In genomic region chr1:167629681-167630567, GRCh38 we compare ENCODE assay signal across 8 cellular contexts. TPM values are rescaled to one million over a fixed set of nuclear protein-coding genes. Genes with fewer than 3 reads are reported as not detected.
DNase-seq lines count a peak whose midpoint lies in the region; ATAC-seq, FAIRE-seq and TF ChIP-seq lines count a peak whose summit lies in the region.

Gene RCSD1, plus strand, starts transcription at chr1:167630232. Its CDS starts 192 bp downstream, at chr1:167630424.

- FAIRE-seq in pancreas (lab: Jason Lieb, UNC) = no peak

- TF ChIP-seq CTCF in gastroesophageal sphincter (IDR thresholded peaks at IDR 0.05) = no peak
- TF ChIP-seq CTCF in pancreas (IDR thresholded peaks at IDR 0.05) = no peak

- H3K9me3 ChIP-seq in gastroesophageal sphincter (no peaks in the 10 kb centered on the region), pancreas (no peaks in the 10 kb centered on the region)

- H3K9me3 Mint-ChIP-seq in activated T-helper 2 cell treated with anti-CD3 and anti-CD28 coated beads, Interferon-gamma antibody, Interleukin-2, Interleukin-4, amounts not matched to agents 10 μg/mL and 5 μg/mL and 100 μg/mL, durations not matched to agents 14 hours and 24 hours and 36 hours = peaks cover 11% of the 10 kb centered on the region

- H3K36me3 Mint-ChIP-seq in activated T-helper 2 cell treated with anti-CD3 and anti-CD28 coated beads, Interferon-gamma antibody, Interleukin-2, Interleukin-4, amounts not matched to agents 10 μg/mL and 5 μg/mL and 100 μg/mL, durations not matched to agents 14 hours and 24 hours and 36 hours (ENCODE audit: low read depth) = peaks cover 56% of the 10 kb centered on the region

- H3K4me1 Mint-ChIP-seq in activated T-helper 2 cell treated with anti-CD3 and anti-CD28 coated beads, Interferon-gamma antibody, Interleukin-2, Interleukin-4, amounts not matched to agents 10 μg/mL and 5 μg/mL and 100 μg/mL, durations not matched to agents 14 hours and 24 hours and 36 hours (ENCODE audit: low read depth) = peaks cover 67% of the 10 kb centered on the region

- peak within 1 kb of the TSS; percentile 76 to 80 for H3K4me3 ChIP-seq in gastroesophageal sphincter
- H3K4me3 ChIP-seq in pancreas = peak within 1 kb of the TSS; percentile 19 to 56 (median 40)

- peak; percentile 65 for ATAC-seq in gastroesophageal sphincter
- peak in 3 of 4 donors; percentile 61 to 73 (median 73) for ATAC-seq in pancreas
- ATAC-seq in HG02852 (IDR thresholded peaks at IDR 0.05; ENCODE audit: unreplicated experiment) = no peak

- TF ChIP-seq POLR2A in GM19099 (IDR thresholded peaks at IDR 0.05; ENCODE audit: extremely low read depth, insufficient read length, low read depth) (peak; percentile 77), gastroesophageal sphincter (IDR thresholded peaks at IDR 0.05) (peak; percentile 17 to 51)

- H3K27me3 ChIP-seq in gastroesophageal sphincter (no peaks in the 10 kb centered on the region), pancreas (peaks cover 0 to 5% (median 0%) of the 10 kb centered on the region in 4 donors)

- no peak for TF ChIP-seq EP300 in gastroesophageal sphincter (IDR thresholded peaks at IDR 0.05)

- intact Hi-C loops in activated T-helper 2 cell treated with anti-CD3 and anti-CD28 coated beads, Interferon-gamma antibody, Interleukin-2, Interleukin-4, amounts not matched to agents 10 μg/mL and 5 μg/mL and 100 μg/mL, durations not matched to agents 14 hours and 24 hours and 36 hours (cut with micrococcal nuclease) = loop anchor here (2.0 to 5.0 kb wide), 5 partner anchors 59 to 409 kb away; partner anchors contain the start of genes DCAF6, MPC2 and POU2F1
- intact Hi-C loops in pancreas (cut with DNase I) = no loop called here

- H3K36me3 ChIP-seq in gastroesophageal sphincter = no peaks in the 10 kb centered on the region
- no peaks in the 10 kb centered on the region for H3K36me3 ChIP-seq in pancreas

- H3K27ac Mint-ChIP-seq in activated T-helper 2 cell treated with anti-CD3 and anti-CD28 coated beads, Interferon-gamma antibody, Interleukin-2, Interleukin-4, amounts not matched to agents 10 μg/mL and 5 μg/mL and 100 μg/mL, durations not matched to agents 14 hours and 24 hours and 36 hours = peak within 1 kb of the TSS; percentile 97

- 29 to 40% methylated on average over 2 to 13 of the region's 62 CpGs for WGBS in gastroesophageal sphincter (ENCODE audit: low coverage in 1 of 2), 2 donors
- WGBS in pancreas, 2 donors = 10% methylated on average over 58 to 62 of the region's 62 CpGs

- H3K4me1 ChIP-seq in gastroesophageal sphincter (peaks cover 0 to 65% (median 13%) of the 10 kb centered on the region in 3 donors), pancreas (no peaks in the 10 kb centered on the region)

- DNase-seq in NCI-H69 (lab: John Stamatoyannopoulos, UW) (peak; percentile 18), pancreas (peak in 1 of 6 donors; percentile 69), HuH-7 (ENCODE audit: low spot score) (no peak), OCI-M2 (lab: John Stamatoyannopoulos, UW; ENCODE audit: unreplicated experiment) (no peak)
- DNase-seq in activated T-helper 2 cell treated with anti-CD3 and anti-CD28 coated beads, Interferon-gamma antibody, Interleukin-2, Interleukin-4, amounts not matched to agents 10 μg/mL and 5 μg/mL and 100 μg/mL, durations not matched to agents 14 hours and 24 hours and 36 hours (ENCODE audit: low spot score) = peak; percentile 53

- peak within 1 kb of the TSS; percentile 96 for H3K4me3 Mint-ChIP-seq in activated T-helper 2 cell treated with anti-CD3 and anti-CD28 coated beads, Interferon-gamma antibody, Interleukin-2, Interleukin-4, amounts not matched to agents 10 μg/mL and 5 μg/mL and 100 μg/mL, durations not matched to agents 14 hours and 24 hours and 36 hours (ENCODE audit: low read depth)

- H3K27ac ChIP-seq in gastroesophageal sphincter = peak within 1 kb of the TSS; percentile 64 to 89 (median 82)
- H3K27ac ChIP-seq in pancreas = peak within 1 kb of the TSS in 2 of 4 donors; percentile 55 to 73

- no peaks in the 10 kb centered on the region for H3K27me3 Mint-ChIP-seq in activated T-helper 2 cell treated with anti-CD3 and anti-CD28 coated beads, Interferon-gamma antibody, Interleukin-2, Interleukin-4, amounts not matched to agents 10 μg/mL and 5 μg/mL and 100 μg/mL, durations not matched to agents 14 hours and 24 hours and 36 hours (ENCODE audit: low read depth)

RNA-seq across cellular contexts. Expression of gene RCSD1, which starts in this region (rescaled TPM):
- 84.9 and 91.9 TPM in 2 replicates for total RNA-seq in activated T-helper 2 cell treated with anti-CD3 and anti-CD28 coated beads, Interferon-gamma antibody, Interleukin-2, Interleukin-4, amounts not matched to agents 10 μg/mL and 5 μg/mL and 100 μg/mL, durations not matched to agents 14 hours and 24 hours and 36 hours
- total RNA-seq in gastroesophageal sphincter = 10 to 100 TPM; 14.5 to 20.6 (median 17.3) TPM
- 1 to 10 TPM in 4 of 6 donors, under 1 TPM in 2; 0.59 to 6.7 (median 1.7) TPM for total RNA-seq in pancreas
- 1 to 10 TPM in 1 of 2 donors, under 1 TPM in 1; 0.89 to 1.9 TPM for polyA plus RNA-seq in pancreas

Comparison
In these comparisons a context has a peak if more than half of its experiments do, and no peak if none do; other contexts are left out.
1. DNase-seq: peak in NCI-H69 (single experiment) and activated T-helper 2 cell treated with anti-CD3 and anti-CD28 coated beads, Interferon-gamma antibody, Interleukin-2, Interleukin-4, amounts not matched to agents 10 μg/mL and 5 μg/mL and 100 μg/mL, durations not matched to agents 14 hours and 24 hours and 36 hours (single experiment); none in HuH-7 (single experiment) and OCI-M2 (single experiment).